Comparison of ENCODE assay signal across 9 cellular contexts in genomic region chr10:113959383-113959760, GRCh38.
DNase-seq lines count a peak whose midpoint lies in the region; ATAC-seq and TF ChIP-seq lines count a peak whose summit lies in the region.
"Had no signal": no experiment of that assay in that cellular context is flagged by ENCODE, and none has a peak within 500 bp of the region (broad histone marks: within the 10 kb centered on the region; RNA-seq: fewer than 3 reads in every experiment).

No MANE protein-coding gene starts in this region.

- H3K4me3 ChIP-seq in right atrium auricular region (no peak overlapping the region), duodenal mucosa (ENCODE audit: low read depth in 1 of 2, low read length in 2 of 2) (peak overlapping the region in 1 of 2 donors; percentile 67)

- H3K9me3 ChIP-seq in right atrium auricular region = no peaks in the 10 kb centered on the region
- H3K9me3 ChIP-seq in duodenal mucosa (ENCODE audit: control insufficient read depth in 1 of 2, low read length in 2 of 2) = no peaks in the 10 kb centered on the region

- intact Hi-C loops in Right ventricle myocardium inferior (cut with DNase I) = no loop called here

- TF ChIP-seq CTCF in right atrium auricular region (IDR thresholded peaks at IDR 0.05) = no peak

- DNase-seq in right atrium auricular region (ENCODE audit: low spot score) (no peak), Right ventricle myocardium inferior (ENCODE audit: missing footprints) (no peak), OCI-M2 (lab: John Stamatoyannopoulos, UW; ENCODE audit: unreplicated experiment) (no peak), SIG-M5 (lab: John Stamatoyannopoulos, UW) (no peak)
- no peak for DNase-seq in activated naive CD4-positive, alpha-beta T cell treated with anti-CD3 and anti-CD28 coated beads, Interleukin-2, amount 50 U/mL, for 16 hours
- DNase-seq in activated CD4-positive, alpha-beta T cell treated with anti-CD3 and anti-CD28 coated beads for 1 hour = no peak
- DNase-seq: activated B cell treated with CpG ODN at 0.5 μM for 24 hours had no signal

- no peak for ATAC-seq in Right ventricle myocardium inferior
- peak; percentile 51 for ATAC-seq in HG03439 (IDR thresholded peaks at IDR 0.05; ENCODE audit: unreplicated experiment)

- H3K27me3 ChIP-seq in right atrium auricular region = no peaks in the 10 kb centered on the region
- H3K27me3 ChIP-seq in duodenal mucosa (ENCODE audit: control insufficient read depth in 1 of 2, insufficient read depth in 2 of 2, low read length in 2 of 2) = no peaks in the 10 kb centered on the region

- H3K9ac ChIP-seq in duodenal mucosa (ENCODE audit: low read depth in 1 of 2, low read length in 2 of 2) = peak overlapping the region; percentile 56 to 90

- H3K4me1 ChIP-seq in right atrium auricular region = peaks cover 0 to 31% of the 10 kb centered on the region in 2 donors
- peaks cover 50 to 59% of the 10 kb centered on the region in 2 donors for H3K4me1 ChIP-seq in duodenal mucosa (ENCODE audit: control insufficient read depth in 1 of 2, insufficient read depth in 2 of 2, low read length in 2 of 2)

- no peaks in the 10 kb centered on the region for H3K36me3 ChIP-seq in right atrium auricular region
- H3K36me3 ChIP-seq in duodenal mucosa (ENCODE audit: control insufficient read depth in 1 of 2, insufficient read depth in 2 of 2, low read length in 2 of 2) = no peaks in the 10 kb centered on the region

- H3K27ac ChIP-seq in right atrium auricular region (peak overlapping the region; percentile 50 to 82), duodenal mucosa (ENCODE audit: low read depth, low read length) (peak overlapping the region; percentile 87)
